Comparison of ENCODE assay signal across 8 cellular contexts in the genomic region with DNA sequence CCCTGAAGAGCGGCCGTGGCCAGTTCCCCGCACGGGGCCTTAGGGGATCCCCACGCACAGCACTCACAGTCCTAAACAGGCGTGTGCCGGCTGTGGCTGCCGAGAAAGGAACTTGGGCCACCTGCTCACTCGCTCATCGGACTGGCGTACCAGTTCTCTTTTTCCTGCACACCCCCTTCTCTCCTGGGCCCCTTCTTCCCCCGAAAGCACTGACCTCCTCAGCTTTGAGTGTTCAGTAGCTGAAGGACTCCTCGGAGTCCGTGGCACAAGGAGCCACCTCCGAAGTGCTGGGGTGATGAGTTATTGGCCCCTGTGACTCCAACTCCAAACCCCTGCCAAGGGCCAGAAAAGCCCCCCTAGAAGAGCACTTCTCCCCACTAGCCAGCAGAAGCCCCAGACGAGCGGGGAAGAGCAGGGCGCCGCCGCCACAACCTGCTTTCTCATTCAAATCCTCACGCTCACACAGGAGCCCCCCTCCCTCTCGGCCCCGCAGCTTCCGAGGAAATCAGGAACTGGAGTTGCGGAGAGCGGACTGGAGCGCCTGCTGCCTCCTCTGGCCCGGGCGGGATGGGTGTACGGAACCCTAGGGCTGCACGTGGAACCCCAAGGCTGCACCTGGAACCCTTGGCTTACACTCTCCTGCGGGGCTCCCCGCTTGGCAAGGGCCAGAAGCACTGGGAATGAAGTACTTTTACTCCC. TPM values are rescaled to one million over a fixed set of nuclear protein-coding genes. Genes with fewer than 3 reads are reported as not detected.
DNase-seq lines count a peak whose midpoint lies in the region; ATAC-seq and TF ChIP-seq lines count a peak whose summit lies in the region.

A gene with protein sequence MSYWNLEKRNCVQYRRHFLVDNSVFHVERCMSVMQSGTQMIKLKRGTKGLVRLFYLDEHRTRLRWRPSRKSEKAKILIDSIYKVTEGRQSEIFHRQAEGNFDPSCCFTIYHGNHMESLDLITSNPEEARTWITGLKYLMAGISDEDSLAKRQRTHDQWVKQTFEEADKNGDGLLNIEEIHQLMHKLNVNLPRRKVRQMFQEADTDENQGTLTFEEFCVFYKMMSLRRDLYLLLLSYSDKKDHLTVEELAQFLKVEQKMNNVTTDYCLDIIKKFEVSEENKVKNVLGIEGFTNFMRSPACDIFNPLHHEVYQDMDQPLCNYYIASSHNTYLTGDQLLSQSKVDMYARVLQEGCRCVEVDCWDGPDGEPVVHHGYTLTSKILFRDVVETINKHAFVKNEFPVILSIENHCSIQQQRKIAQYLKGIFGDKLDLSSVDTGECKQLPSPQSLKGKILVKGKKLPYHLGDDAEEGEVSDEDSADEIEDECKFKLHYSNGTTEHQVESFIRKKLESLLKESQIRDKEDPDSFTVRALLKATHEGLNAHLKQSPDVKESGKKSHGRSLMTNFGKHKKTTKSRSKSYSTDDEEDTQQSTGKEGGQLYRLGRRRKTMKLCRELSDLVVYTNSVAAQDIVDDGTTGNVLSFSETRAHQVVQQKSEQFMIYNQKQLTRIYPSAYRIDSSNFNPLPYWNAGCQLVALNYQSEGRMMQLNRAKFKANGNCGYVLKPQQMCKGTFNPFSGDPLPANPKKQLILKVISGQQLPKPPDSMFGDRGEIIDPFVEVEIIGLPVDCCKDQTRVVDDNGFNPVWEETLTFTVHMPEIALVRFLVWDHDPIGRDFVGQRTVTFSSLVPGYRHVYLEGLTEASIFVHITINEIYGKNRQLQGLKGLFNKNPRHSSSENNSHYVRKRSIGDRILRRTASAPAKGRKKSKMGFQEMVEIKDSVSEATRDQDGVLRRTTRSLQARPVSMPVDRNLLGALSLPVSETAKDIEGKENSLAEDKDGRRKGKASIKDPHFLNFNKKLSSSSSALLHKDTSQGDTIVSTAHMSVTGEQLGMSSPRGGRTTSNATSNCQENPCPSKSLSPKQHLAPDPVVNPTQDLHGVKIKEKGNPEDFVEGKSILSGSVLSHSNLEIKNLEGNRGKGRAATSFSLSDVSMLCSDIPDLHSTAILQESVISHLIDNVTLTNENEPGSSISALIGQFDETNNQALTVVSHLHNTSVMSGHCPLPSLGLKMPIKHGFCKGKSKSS (N-terminal part only) (minus strand): TSS at position 446 of the 699 bp plus-strand sequence. CDS start 40,847 bp downstream, outside the sequence.

- no peak for TF ChIP-seq CTCF in PC-9 (conservative IDR thresholded peaks at IDR 0.05)
- no peak for TF ChIP-seq CTCF in foreskin keratinocyte (conservative IDR thresholded peaks at IDR 0.05)
- no peak for TF ChIP-seq CTCF in nephron progenitor cell (IDR thresholded peaks at IDR 0.05)
- no peak for TF ChIP-seq CTCF in type B pancreatic cell (conservative IDR thresholded peaks at IDR 0.05)

- no TSS peak for BruUV-seq in PC-9 (replicated peaks; lab: Mats Ljungman, UMichigan)

- H3K27ac ChIP-seq in PC-9, result no peak within 1 kb of the TSS
- H3K27ac ChIP-seq in foreskin keratinocyte, result no peak within 1 kb of the TSS

- CTCF ChIA-PET in PC-9 (lab: Charles Lee), result no interaction called here

- peak within 1 kb of the TSS; percentile 87 for H3K4me2 ChIP-seq in PC-9

- H3K9me3 ChIP-seq in PC-9 (ENCODE audit: insufficient read depth, low read depth), result no peaks in the 10 kb centered on the region

- H3K4me1 Mint-ChIP-seq in IgD-negative memory B cell (peaks cover 8 to 26% (median 18%) of the 10 kb centered on the region in 3 donors), nephron progenitor cell (peaks cover 93% of the 10 kb centered on the region), type B pancreatic cell (ENCODE audit: unreplicated experiment) (peaks cover 65% of the 10 kb centered on the region)

- H3K4me3 Mint-ChIP-seq in IgD-negative memory B cell (peak within 1 kb of the TSS; percentile 89 to 97 (median 96)), nephron progenitor cell (peak within 1 kb of the TSS; percentile 99), type B pancreatic cell (peak within 1 kb of the TSS; percentile 98)

- H3K27me3 Mint-ChIP-seq in IgD-negative memory B cell (peaks cover 29% of the 10 kb centered on the region), nephron progenitor cell (ENCODE audit: low read depth, poor library complexity) (no peaks in the 10 kb centered on the region), type B pancreatic cell (peaks cover 8% of the 10 kb centered on the region)

- peak within 1 kb of the TSS; percentile 85 for H3K4me3 ChIP-seq in PC-9

- intact Hi-C loops in PC-9 (cut with micrococcal nuclease; ENCODE audit: unreplicated experiment), result loop anchor here (2.0 to 10.0 kb wide), 3 partner anchors 60 to 128 kb away; a partner anchor contains a TSS

- peaks cover 11% of the 10 kb centered on the region; the same call in 1 of the 2 replicates for H3F3A ChIP-seq in PC-9 (ENCODE audit: insufficient read depth, low read depth)

- ATAC-seq in GM21515 (IDR thresholded peaks at IDR 0.05; ENCODE audit: unreplicated experiment), result peak; percentile 57
- ATAC-seq in foreskin keratinocyte, result peak; percentile 83

- peak within 1 kb of the TSS; percentile 100 for H2AFZ ChIP-seq in PC-9

- no peaks in the 10 kb centered on the region for H3K36me3 ChIP-seq in PC-9 (ENCODE audit: low read depth)

- H3K27ac Mint-ChIP-seq in IgD-negative memory B cell, result peak within 1 kb of the TSS in 1 of 3 donors; percentile 65
- H3K27ac Mint-ChIP-seq in nephron progenitor cell, result peak within 1 kb of the TSS; percentile 99
- peak within 1 kb of the TSS; percentile 90 for H3K27ac Mint-ChIP-seq in type B pancreatic cell

- H3K79me2 ChIP-seq in PC-9 (ENCODE audit: low read depth), result no peaks in the 10 kb centered on the region

- H4K20me1 ChIP-seq in PC-9 (ENCODE audit: insufficient read depth), result no peaks in the 10 kb centered on the region

- peaks cover 33% of the 10 kb centered on the region for H3K4me1 ChIP-seq in PC-9 (replicated peaks; ENCODE audit: insufficient read depth)
- no peaks in the 10 kb centered on the region for H3K4me1 ChIP-seq in foreskin keratinocyte

- H3K9me2 ChIP-seq in PC-9 (ENCODE audit: insufficient read depth), result no peaks in the 10 kb centered on the region

- peak; percentile 56 for DNase-seq in COLO829 (ENCODE audit: low spot score)
- peak in 1 of 2 experiments; percentile 68 for DNase-seq in PC-9
- DNase-seq in activated gamma-delta T cell treated with Interleukin-2 at 50 U/mL for 16 hours, result peak; percentile 13
- peak in 1 of 2 donors; percentile 53 for DNase-seq in foreskin keratinocyte
- DNase-seq in nephron progenitor cell, result peak; percentile 75
- DNase-seq in type B pancreatic cell (ENCODE audit: extremely low spot score, unreplicated experiment), result peak; percentile 78

- POLR2A ChIA-PET in PC-9 (lab: Charles Lee; ENCODE audit: unreplicated experiment), result interaction anchor here (0.5 kb wide), 1 partner anchor 811 kb away, joined by 3 read pairs; no protein-coding TSS in a partner anchor

- peaks cover 0 to 2% (median 0%) of the 10 kb centered on the region in 3 donors for H3K9me3 Mint-ChIP-seq in IgD-negative memory B cell
- no peaks in the 10 kb centered on the region for H3K9me3 Mint-ChIP-seq in nephron progenitor cell
- H3K9me3 Mint-ChIP-seq in type B pancreatic cell, result no peaks in the 10 kb centered on the region

- no peaks in the 10 kb centered on the region for H3K27me3 ChIP-seq in PC-9 (ENCODE audit: insufficient read depth, low read depth)
- H3K27me3 ChIP-seq in foreskin keratinocyte, result peaks cover 74% of the 10 kb centered on the region

- H3K36me3 Mint-ChIP-seq in IgD-negative memory B cell, result no peaks in the 10 kb centered on the region
- H3K36me3 Mint-ChIP-seq in nephron progenitor cell (ENCODE audit: low read depth), result no peaks in the 10 kb centered on the region
- H3K36me3 Mint-ChIP-seq in type B pancreatic cell, result no peaks in the 10 kb centered on the region

RNA-seq across cellular contexts. Expression of the gene that starts here (rescaled TPM):
- not detected for polyA plus RNA-seq in IgD-negative memory B cell
- total RNA-seq in PC-9 (2021), result 0.73 and 1.4 TPM in 2 replicates
- total RNA-seq in foreskin keratinocyte, result 0.10 and 0.14 TPM in 2 replicates
- polyA plus RNA-seq in foreskin keratinocyte, result 0.02 and 0.03 TPM in 2 replicates
- 2.0 and 7.6 TPM in 2 replicates for total RNA-seq in type B pancreatic cell (ENCODE audit: low replicate concordance)

Comparison
In these comparisons a context has a peak if more than half of its experiments do, and no peak if none do; other contexts are left out.
1. Peak in ATAC-seq in foreskin keratinocyte; RNA of the gene not detected or under 1 TPM.